In genomic region chr6:107534762-107535161, GRCh38 we compare ENCODE assay signal across 1 cellular context.
TF ChIP-seq lines count a peak whose summit lies in the region.

No MANE protein-coding gene starts in this region.

TF ChIP-seq in IMR-90, 13 proteins besides CTCF, POLR2A, EP300 and RAD21:
- no peak for TF ChIP-seq BHLHE40 (IDR thresholded peaks at IDR 0.05; ENCODE audit: low read depth, low read length)
- TF ChIP-seq, protein P1, sequence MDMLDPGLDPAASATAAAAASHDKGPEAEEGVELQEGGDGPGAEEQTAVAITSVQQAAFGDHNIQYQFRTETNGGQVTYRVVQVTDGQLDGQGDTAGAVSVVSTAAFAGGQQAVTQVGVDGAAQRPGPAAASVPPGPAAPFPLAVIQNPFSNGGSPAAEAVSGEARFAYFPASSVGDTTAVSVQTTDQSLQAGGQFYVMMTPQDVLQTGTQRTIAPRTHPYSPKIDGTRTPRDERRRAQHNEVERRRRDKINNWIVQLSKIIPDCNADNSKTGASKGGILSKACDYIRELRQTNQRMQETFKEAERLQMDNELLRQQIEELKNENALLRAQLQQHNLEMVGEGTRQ (IDR thresholded peaks at IDR 0.05; ENCODE audit: low read depth, low read length), result no peak
- TF ChIP-seq CEBPB (IDR thresholded peaks at IDR 0.05; ENCODE audit: low read depth, low read length), result no peak
- no peak for TF ChIP-seq MAZ (IDR thresholded peaks at IDR 0.05; ENCODE audit: borderline replicate concordance, low read depth, low read length)
- TF ChIP-seq RCOR1 (IDR thresholded peaks at IDR 0.05; ENCODE audit: insufficient replicate concordance, low read length), result no peak
- no peak for TF ChIP-seq MAFK (IDR thresholded peaks at IDR 0.05; ENCODE audit: low read depth, low read length)
- TF ChIP-seq, protein P2, sequence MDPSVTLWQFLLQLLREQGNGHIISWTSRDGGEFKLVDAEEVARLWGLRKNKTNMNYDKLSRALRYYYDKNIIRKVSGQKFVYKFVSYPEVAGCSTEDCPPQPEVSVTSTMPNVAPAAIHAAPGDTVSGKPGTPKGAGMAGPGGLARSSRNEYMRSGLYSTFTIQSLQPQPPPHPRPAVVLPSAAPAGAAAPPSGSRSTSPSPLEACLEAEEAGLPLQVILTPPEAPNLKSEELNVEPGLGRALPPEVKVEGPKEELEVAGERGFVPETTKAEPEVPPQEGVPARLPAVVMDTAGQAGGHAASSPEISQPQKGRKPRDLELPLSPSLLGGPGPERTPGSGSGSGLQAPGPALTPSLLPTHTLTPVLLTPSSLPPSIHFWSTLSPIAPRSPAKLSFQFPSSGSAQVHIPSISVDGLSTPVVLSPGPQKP (IDR thresholded peaks at IDR 0.05; ENCODE audit: borderline replicate concordance, low read depth, low read length), result no peak
- TF ChIP-seq NFE2L2 (IDR thresholded peaks at IDR 0.05; ENCODE audit: low read depth, low read length), result no peak
- TF ChIP-seq MXI1 (IDR thresholded peaks at IDR 0.05; ENCODE audit: borderline replicate concordance, low read depth, low read length), result no peak
- no peak for TF ChIP-seq SMC3 (IDR thresholded peaks at IDR 0.05; ENCODE audit: low read depth, low read length)
- TF ChIP-seq RFX5 (IDR thresholded peaks at IDR 0.05; ENCODE audit: low read depth, low read length), result no peak
- TF ChIP-seq FOS (IDR thresholded peaks at IDR 0.05; ENCODE audit: low read depth, low read length), result no peak
TF ChIP-seq in IMR-90: peak in this region for 0.
